In genomic region chr3:83946554-83946953, GRCh38 we compare ENCODE assay signal across 17 cellular contexts.
A peak's percentile ranks its signal among the peaks of the same experiment; 100 is the strongest.
DNase-seq lines count a peak whose midpoint lies in the region; ATAC-seq and TF ChIP-seq lines count a peak whose summit lies in the region.
"Had no signal": no experiment of that assay in that cellular context is flagged by ENCODE, and none has a peak within 500 bp of the region (broad histone marks: within the 10 kb centered on the region; RNA-seq: fewer than 3 reads in every experiment).

No MANE protein-coding gene starts in this region.

- 24% methylated on average over 4 of the region's 4 CpGs for WGBS in right cardiac atrium
- 35 to 40% methylated on average over 4 of the region's 4 CpGs for WGBS in testis, 2 donors

- H3K4me2 ChIP-seq in OCI-LY3 (ENCODE audit: low read length), result no peak overlapping the region

- ATAC-seq in right cardiac atrium, result no peak
- ATAC-seq: activated CD8-positive, alpha-beta T cell treated with anti-CD3 and anti-CD28 coated beads, Interleukin-2, amount 10 ng/mL, durations not matched to agents 7 days and 5 days; HCT116; T-helper 17 cell had no signal

- DNase-seq in left ventricle myocardium inferior, result no peak
- DNase-seq in right cardiac atrium, result no peak
- peak; percentile 54 for DNase-seq in choroid plexus epithelial cell (ENCODE audit: low read depth)
- no peak for DNase-seq in activated naive CD4-positive, alpha-beta T cell treated with Interleukin-2 at 50 U/mL for 16 hours
- DNase-seq in testis, result no peak
- DNase-seq in NCI-H2227 treated with DMSO at 0.1 percent for 48 hours (lab: John Stamatoyannopoulos, UW), result no peak
- no peak for DNase-seq in activated CD8-positive, alpha-beta memory T cell treated with anti-CD3 and anti-CD28 coated beads for 24 hours
- DNase-seq: activated CD8-positive, alpha-beta T cell treated with anti-CD3 and anti-CD28 coated beads, Interleukin-2, amount 10 ng/mL, durations not matched to agents 7 days and 5 days; activated gamma-delta T cell; caudate nucleus; NCI-H187; NK-92 treated with Interleukin-12 subunit alpha and Interleukin-12 subunit beta, amount 100 ng/mL, for 24 hours; posterior cingulate gyrus; T-helper 17 cell had no signal

- H3K4me3 ChIP-seq in left ventricle myocardium inferior, result no peak overlapping the region
- H3K4me3 ChIP-seq in right cardiac atrium (ENCODE audit: low read length), result no peak overlapping the region
- no peak overlapping the region for H3K4me3 ChIP-seq in OCI-LY3 (ENCODE audit: low read length)
- H3K4me3 ChIP-seq in choroid plexus epithelial cell (ENCODE audit: low read depth, low read length), result no peak overlapping the region
- no peak overlapping the region for H3K4me3 ChIP-seq in testis
- H3K4me3 ChIP-seq: vagina had no signal

- no peaks in the 10 kb centered on the region for H3K27me3 ChIP-seq in left ventricle myocardium inferior (ENCODE audit: low read depth)
- no peaks in the 10 kb centered on the region for H3K27me3 ChIP-seq in right cardiac atrium (ENCODE audit: control insufficient read depth, insufficient read depth)
- H3K27me3 ChIP-seq in OCI-LY3 (ENCODE audit: low read depth, low read length), result no peaks in the 10 kb centered on the region
- no peaks in the 10 kb centered on the region for H3K27me3 ChIP-seq in testis
- H3K27me3 ChIP-seq: vagina had no signal

- peak overlapping the region; percentile 39 for H2AFZ ChIP-seq in OCI-LY3 (ENCODE audit: low read depth, low read length)

- intact Hi-C loops in left ventricle myocardium inferior (cut with micrococcal nuclease) (no loop called here), right cardiac atrium (cut with DNase I) (no loop called here), testis (cut with DNase I; ENCODE audit: low total_unique reads) (no loop called here)

- H3K9me3 ChIP-seq in left ventricle myocardium inferior (replicated peaks) (peaks cover 10% of the 10 kb centered on the region), right cardiac atrium (ENCODE audit: control insufficient read depth, low read length) (no peaks in the 10 kb centered on the region), OCI-LY3 (ENCODE audit: insufficient read depth, low read length) (no peaks in the 10 kb centered on the region), testis (no peaks in the 10 kb centered on the region)
- H3K9me3 ChIP-seq: vagina had no signal

- no peaks in the 10 kb centered on the region for H4K20me1 ChIP-seq in OCI-LY3 (ENCODE audit: insufficient read depth, low read length)

- H3K4me1 ChIP-seq in left ventricle myocardium inferior, result peaks cover 12% of the 10 kb centered on the region
- H3K4me1 ChIP-seq in right cardiac atrium (ENCODE audit: control insufficient read depth, insufficient read depth, low read length), result no peaks in the 10 kb centered on the region
- H3K4me1 ChIP-seq in OCI-LY3 (ENCODE audit: low read length), result no peaks in the 10 kb centered on the region
- H3K4me1 ChIP-seq in testis, result no peaks in the 10 kb centered on the region
- H3K4me1 ChIP-seq: vagina had no signal

- H3K36me3 ChIP-seq in left ventricle myocardium inferior (no peaks in the 10 kb centered on the region), OCI-LY3 (replicated peaks; ENCODE audit: low read depth, low read length) (no peaks in the 10 kb centered on the region), testis (ENCODE audit: low read depth, missing control alignments) (no peaks in the 10 kb centered on the region)
- H3K36me3 ChIP-seq: vagina had no signal

- peak; percentile 15 for TF ChIP-seq CTCF in left ventricle myocardium inferior (IDR thresholded peaks at IDR 0.05; ENCODE audit: borderline replicate concordance)
- TF ChIP-seq CTCF in OCI-LY3 (IDR thresholded peaks at IDR 0.05; ENCODE audit: low read depth, low read length), result no peak; the same call in 1 of the 2 replicates
- peak; percentile 43 for TF ChIP-seq CTCF in choroid plexus epithelial cell (conservative IDR thresholded peaks at IDR 0.05; ENCODE audit: low read depth, low read length)
- TF ChIP-seq CTCF in testis (IDR thresholded peaks at IDR 0.05), result no peak

- no peak overlapping the region for H3K27ac ChIP-seq in left ventricle myocardium inferior (replicated peaks)
- H3K27ac ChIP-seq in right cardiac atrium (ENCODE audit: low read length), result no peak overlapping the region
- no peak overlapping the region for H3K27ac ChIP-seq in OCI-LY3 (ENCODE audit: low read length)
- H3K27ac ChIP-seq in testis, result no peak overlapping the region
- H3K27ac ChIP-seq: vagina had no signal

- TF ChIP-seq POLR2A in testis (IDR thresholded peaks at IDR 0.05), result no peak

- H3K79me2 ChIP-seq in OCI-LY3 (ENCODE audit: low read length), result no peaks in the 10 kb centered on the region

- H3K9ac ChIP-seq in OCI-LY3 (ENCODE audit: low read length), result no peak overlapping the region

Comparison
In these comparisons a context has a peak if more than half of its experiments do, and no peak if none do; other contexts are left out.
1. CTCF ChIP-seq: peak in left ventricle myocardium inferior (single experiment) and choroid plexus epithelial cell (single experiment); none in OCI-LY3 (single experiment) and testis (0 of 3).